In genomic region chr15:64985382-64986033, GRCh38 we compare ENCODE assay signal across 14 cellular contexts. TPM values are rescaled to one million over a fixed set of nuclear protein-coding genes. Genes with fewer than 3 reads are reported as not detected.
DNase-seq lines count a peak whose midpoint lies in the region; ATAC-seq and TF ChIP-seq lines count a peak whose summit lies in the region.
"Had no signal": no experiment of that assay in that cellular context is flagged by ENCODE, and none has a peak within 500 bp of the region (broad histone marks: within the 10 kb centered on the region; RNA-seq: fewer than 3 reads in every experiment).

No MANE protein-coding gene starts in this region.

- TF ChIP-seq CTCF in right atrium auricular region (IDR thresholded peaks at IDR 0.05) (no peak), activated B cell treated with CpG ODN at 0.5 μM for 24 hours (IDR thresholded peaks at IDR 0.05) (no peak), right lobe of liver (IDR thresholded peaks at IDR 0.05) (no peak), uterus (IDR thresholded peaks at IDR 0.05) (no peak)

- no peak for TF ChIP-seq POLR2A in right lobe of liver (IDR thresholded peaks at IDR 0.05)
- no peak for TF ChIP-seq POLR2A in uterus (IDR thresholded peaks at IDR 0.05)

- H3K36me3 ChIP-seq in right atrium auricular region (peaks cover 2% of the 10 kb centered on the region), right lobe of liver (no peaks in the 10 kb centered on the region), uterus (no peaks in the 10 kb centered on the region)

- H3K4me3 ChIP-seq in right atrium auricular region (no peak overlapping the region), right lobe of liver (no peak overlapping the region), uterus (no peak overlapping the region)

- ATAC-seq in Right ventricle myocardium inferior: no peak
- no peak for ATAC-seq in activated B cell treated with CpG ODN at 0.5 μM for 24 hours (ENCODE audit: low read depth)
- peak in 1 of 4 donors; percentile 1 for ATAC-seq in right lobe of liver
- no peak for ATAC-seq in left lobe of liver
- ATAC-seq in HG03571 (IDR thresholded peaks at IDR 0.05; ENCODE audit: unreplicated experiment): no peak

- peaks cover 50% of the 10 kb centered on the region for H3K4me1 Mint-ChIP-seq in activated B cell treated with CpG ODN at 0.5 μM for 24 hours

- POLR2A ChIA-PET in activated B cell treated with CpG ODN at 0.5 μM for 24 hours (lab: Charles Lee): interaction anchor here (1.3 kb wide), 1 partner anchor 92 kb away, joined by 3 read pairs; no protein-coding TSS in a partner anchor

- H3K27me3 ChIP-seq in right atrium auricular region (no peaks in the 10 kb centered on the region), right lobe of liver (no peaks in the 10 kb centered on the region), uterus (no peaks in the 10 kb centered on the region)

- H3K36me3 Mint-ChIP-seq in activated B cell treated with CpG ODN at 0.5 μM for 24 hours (ENCODE audit: low read depth): peaks cover 42% of the 10 kb centered on the region

- H3K4me3 Mint-ChIP-seq in activated B cell treated with CpG ODN at 0.5 μM for 24 hours: peak overlapping the region; percentile 5
- H3K4me3 Mint-ChIP-seq: T-helper 1 cell treated with Interleukin-12 subunit alpha and Interleukin-12 subunit beta and Interleukin-4 antibody, amounts not matched to agents 30 μg/mL and 1 μg/mL, for 36 hours had no signal

- peak overlapping the region; percentile 56 for H3K27ac Mint-ChIP-seq in activated B cell treated with CpG ODN at 0.5 μM for 24 hours
- H3K27ac Mint-ChIP-seq: T-helper 1 cell treated with Interleukin-12 subunit alpha and Interleukin-12 subunit beta and Interleukin-4 antibody, amounts not matched to agents 30 μg/mL and 1 μg/mL, for 36 hours had no signal

- DNase-seq in right atrium auricular region (ENCODE audit: low spot score): no peak
- DNase-seq in Right ventricle myocardium inferior (ENCODE audit: missing footprints): no peak
- no peak for DNase-seq in activated B cell treated with CpG ODN at 0.5 μM for 24 hours
- DNase-seq in right lobe of liver: no peak
- DNase-seq in uterus: no peak
- DNase-seq in left lobe of liver (ENCODE audit: low spot score): no peak
- no peak for DNase-seq in NCI-H510A (lab: John Stamatoyannopoulos, UW)
- DNase-seq: DMS79 had no signal

- WGBS in right lobe of liver (ENCODE audit: insufficient coverage, low coverage, low lambda C conversion rate, missing lambda C conversion rate): 26% methylated on average over 8 of the region's 8 CpGs

- H3K9me3 Mint-ChIP-seq in activated B cell treated with CpG ODN at 0.5 μM for 24 hours: no peaks in the 10 kb centered on the region
- H3K9me3 Mint-ChIP-seq: T-helper 1 cell treated with Interleukin-12 subunit alpha and Interleukin-12 subunit beta and Interleukin-4 antibody, amounts not matched to agents 30 μg/mL and 1 μg/mL, for 36 hours had no signal

- CTCF ChIA-PET in activated B cell treated with CpG ODN at 0.5 μM for 24 hours (lab: Charles Lee): no interaction called here

- intact Hi-C loops in Right ventricle myocardium inferior (cut with DNase I): loop anchor here (10.0 kb wide), 1 partner anchor 131 kb away; no protein-coding TSS in a partner anchor
- intact Hi-C loops in activated B cell treated with CpG ODN at 0.5 μM for 24 hours (cut with micrococcal nuclease): loop anchor here (5.0 kb wide), 2 partner anchors 143 to 302 kb away; partner anchors contain the start of genes PARP16 and PLEKHO2
- intact Hi-C loops in right lobe of liver (cut with DNase I): no loop called here
- intact Hi-C loops in uterus (cut with DNase I; ENCODE audit: low total_unique reads): no loop called here

- no peaks in the 10 kb centered on the region for H3K9me3 ChIP-seq in right atrium auricular region
- no peaks in the 10 kb centered on the region for H3K9me3 ChIP-seq in right lobe of liver
- no peaks in the 10 kb centered on the region for H3K9me3 ChIP-seq in uterus

- peaks cover 0 to 20% of the 10 kb centered on the region in 2 donors for H3K4me1 ChIP-seq in right atrium auricular region
- peaks cover 0 to 25% (median 10%) of the 10 kb centered on the region in 4 donors for H3K4me1 ChIP-seq in right lobe of liver
- H3K4me1 ChIP-seq in uterus: peaks cover 0 to 4% of the 10 kb centered on the region in 2 donors

- H3K27ac ChIP-seq in right atrium auricular region (peak overlapping the region; percentile 1 to 53), right lobe of liver (peak overlapping the region; percentile 17 to 65 (median 21)), uterus (peak overlapping the region; percentile 43 to 46)

- H3K27me3 Mint-ChIP-seq in activated B cell treated with CpG ODN at 0.5 μM for 24 hours: no peaks in the 10 kb centered on the region

RNA-seq across cellular contexts. Expression of gene SPG21, which starts 4.2 kb away (rescaled TPM):
- total RNA-seq in right atrium auricular region: 10 to 100 TPM; 48.8 to 52.8 TPM
- 45.3 TPM for total RNA-seq in Right ventricle myocardium inferior
- total RNA-seq in activated B cell treated with CpG ODN at 0.5 μM for 24 hours: 74.7 and 75.7 TPM in 2 replicates
- 10 to 100 TPM; 35.2 to 70.4 (median 52.2) TPM for total RNA-seq in right lobe of liver
- total RNA-seq in uterus: 100 to 1,000 TPM in 1 of 4 donors, 10 to 100 TPM in 3; 22.8 to 130 (median 80.7) TPM
- total RNA-seq in left lobe of liver: 35.7 TPM

RNA-seq across cellular contexts. Expression of gene MTFMT, which starts 43.9 kb away (rescaled TPM):
- total RNA-seq in right atrium auricular region (10 to 100 TPM; 24.1 to 25.9 TPM), Right ventricle myocardium inferior (18.7 TPM), activated B cell treated with CpG ODN at 0.5 μM for 24 hours (9.8 and 13.5 TPM in 2 replicates), right lobe of liver (10 to 100 TPM in 5 of 6 experiments, 1 to 10 TPM in 1; 9.2 to 24.3 (median 13.0) TPM), uterus (10 to 100 TPM; 11.5 to 30.1 (median 21.0) TPM), left lobe of liver (9.9 TPM)

RNA-seq across cellular contexts. Expression of gene SLC51B, which starts 59.7 kb away (rescaled TPM):
- not detected for total RNA-seq in right atrium auricular region
- total RNA-seq in Right ventricle myocardium inferior: not detected
- total RNA-seq in activated B cell treated with CpG ODN at 0.5 μM for 24 hours: not detected in 2 replicates
- total RNA-seq in right lobe of liver: 10 to 100 TPM in 1 of 6 experiments, 1 to 10 TPM in 4, under 1 TPM in 1; 0.32 to 10.1 (median 2.7) TPM
- not detected for total RNA-seq in uterus
- 0.75 TPM for total RNA-seq in left lobe of liver
- total RNA-seq: cerebellum, H1, M059J, temporal lobe had no signal

Comparison
In these comparisons a context has a peak if more than half of its experiments do, and no peak if none do; other contexts are left out.
1. intact Hi-C loops: an anchor here in Right ventricle myocardium inferior (10.0 kb wide) and activated B cell treated with CpG ODN at 0.5 μM for 24 hours (5.0 kb wide); none called in right lobe of liver and uterus.